In genomic region chr18:74082476-74083070, GRCh38 we compare ENCODE assay signal across 8 cellular contexts.
A peak's percentile ranks its signal among the peaks of the same experiment; 100 is the strongest.
DNase-seq lines count a peak whose midpoint lies in the region; ATAC-seq lines count a peak whose summit lies in the region.

No MANE protein-coding gene starts in this region.

- DNase-seq in ELF-1 (ENCODE audit: low read depth, low spot score) (peak; percentile 75), anterior cingulate cortex (lab: John Stamatoyannopoulos, UW) (peak in 45 of 58 donors; percentile 8 to 81 (median 47)), iris pigment epithelial cell (ENCODE audit: low read depth) (peak; percentile 13), GDM1 (lab: John Stamatoyannopoulos, UW) (no peak)
- peak; percentile 37 for DNase-seq in stimulated activated CD8-positive, alpha-beta memory T cell treated with anti-CD3 and anti-CD28 coated beads, Interleukin-12 subunit alpha, Interleukin-12 subunit beta, amount 100 ng/mL, for 1 hour (ENCODE audit: low read depth)

- H3K27ac Mint-ChIP-seq in IgD-negative memory B cell: peak overlapping the region in 2 of 3 donors; percentile 57 to 91
- peak overlapping the region; percentile 94 for H3K27ac Mint-ChIP-seq in T-helper 1 cell treated with Interleukin-12 subunit alpha and Interleukin-12 subunit beta and Interleukin-4 antibody, amounts not matched to agents 30 μg/mL and 1 μg/mL, for 36 hours

- H3K36me3 Mint-ChIP-seq in IgD-negative memory B cell: no peaks in the 10 kb centered on the region
- H3K36me3 Mint-ChIP-seq in T-helper 1 cell treated with Interleukin-12 subunit alpha and Interleukin-12 subunit beta and Interleukin-4 antibody, amounts not matched to agents 30 μg/mL and 1 μg/mL, for 36 hours (ENCODE audit: low read depth): no peaks in the 10 kb centered on the region

- ATAC-seq in GM21528 (IDR thresholded peaks at IDR 0.05; ENCODE audit: low FRiP score, unreplicated experiment): peak; percentile 91

- peak overlapping the region in 3 of 4 donors; percentile 51 to 63 (median 54) for H3K4me3 Mint-ChIP-seq in IgD-negative memory B cell
- H3K4me3 Mint-ChIP-seq in T-helper 1 cell treated with Interleukin-12 subunit alpha and Interleukin-12 subunit beta and Interleukin-4 antibody, amounts not matched to agents 30 μg/mL and 1 μg/mL, for 36 hours: peak overlapping the region; percentile 81

- H3K4me1 Mint-ChIP-seq in IgD-negative memory B cell: peaks cover 0 to 9% (median 0%) of the 10 kb centered on the region in 3 donors
- H3K4me1 Mint-ChIP-seq in T-helper 1 cell treated with Interleukin-12 subunit alpha and Interleukin-12 subunit beta and Interleukin-4 antibody, amounts not matched to agents 30 μg/mL and 1 μg/mL, for 36 hours (ENCODE audit: low read depth): peaks cover 15% of the 10 kb centered on the region

- no peaks in the 10 kb centered on the region for H3K27me3 Mint-ChIP-seq in IgD-negative memory B cell
- H3K27me3 Mint-ChIP-seq in T-helper 1 cell treated with Interleukin-12 subunit alpha and Interleukin-12 subunit beta and Interleukin-4 antibody, amounts not matched to agents 30 μg/mL and 1 μg/mL, for 36 hours (ENCODE audit: low read depth): no peaks in the 10 kb centered on the region

- no peaks in the 10 kb centered on the region for H3K9me3 Mint-ChIP-seq in IgD-negative memory B cell
- no peaks in the 10 kb centered on the region for H3K9me3 Mint-ChIP-seq in T-helper 1 cell treated with Interleukin-12 subunit alpha and Interleukin-12 subunit beta and Interleukin-4 antibody, amounts not matched to agents 30 μg/mL and 1 μg/mL, for 36 hours
